Comparison of ENCODE assay signal across 1 cellular context in the genomic region with DNA sequence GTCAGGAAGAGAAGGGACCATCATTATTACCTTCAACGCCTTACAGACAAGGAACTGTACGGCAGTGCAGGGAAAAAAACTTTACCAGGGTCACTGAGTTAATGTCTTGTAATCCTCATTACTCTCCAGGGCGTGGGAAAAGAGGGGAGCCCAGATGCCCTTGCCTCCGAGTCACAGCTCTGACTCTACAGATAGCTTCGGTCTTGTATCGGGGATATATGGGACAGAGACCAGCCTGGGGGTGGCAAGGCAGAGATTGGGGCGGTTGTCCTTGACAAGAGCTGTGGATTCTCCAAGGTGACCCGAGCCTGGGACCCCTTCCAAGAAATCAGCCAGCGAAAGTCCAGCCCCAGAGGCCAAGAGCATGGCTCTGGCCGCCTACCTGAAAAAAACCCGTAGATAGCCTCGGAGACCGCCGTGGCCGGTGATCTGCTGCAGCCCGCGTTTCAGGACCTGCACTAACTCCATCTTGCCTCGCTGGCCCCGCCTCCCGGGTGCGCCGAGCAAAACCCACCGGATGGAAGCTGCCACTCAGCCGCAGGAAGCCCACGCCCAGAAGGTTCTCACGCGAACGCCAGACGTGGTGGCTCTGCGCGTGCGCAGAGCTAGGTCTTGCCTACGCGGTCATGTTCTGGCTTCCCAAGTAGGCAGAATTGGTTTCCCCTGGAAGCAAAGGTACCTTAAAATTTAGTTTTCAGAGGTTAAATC.
A peak's percentile ranks its signal among the peaks of the same experiment; 100 is the strongest.
TF ChIP-seq lines count a peak whose summit lies in the region.

A gene (minus strand): TSS at position 485 of the 708 bp plus-strand sequence. CDS start 17 bp downstream, at position 468.

TF ChIP-seq in HepG2, 621 proteins besides CTCF, POLR2A, EP300 and RAD21 (continued from another document and continues in another):
- TF ChIP-seq, protein P1, sequence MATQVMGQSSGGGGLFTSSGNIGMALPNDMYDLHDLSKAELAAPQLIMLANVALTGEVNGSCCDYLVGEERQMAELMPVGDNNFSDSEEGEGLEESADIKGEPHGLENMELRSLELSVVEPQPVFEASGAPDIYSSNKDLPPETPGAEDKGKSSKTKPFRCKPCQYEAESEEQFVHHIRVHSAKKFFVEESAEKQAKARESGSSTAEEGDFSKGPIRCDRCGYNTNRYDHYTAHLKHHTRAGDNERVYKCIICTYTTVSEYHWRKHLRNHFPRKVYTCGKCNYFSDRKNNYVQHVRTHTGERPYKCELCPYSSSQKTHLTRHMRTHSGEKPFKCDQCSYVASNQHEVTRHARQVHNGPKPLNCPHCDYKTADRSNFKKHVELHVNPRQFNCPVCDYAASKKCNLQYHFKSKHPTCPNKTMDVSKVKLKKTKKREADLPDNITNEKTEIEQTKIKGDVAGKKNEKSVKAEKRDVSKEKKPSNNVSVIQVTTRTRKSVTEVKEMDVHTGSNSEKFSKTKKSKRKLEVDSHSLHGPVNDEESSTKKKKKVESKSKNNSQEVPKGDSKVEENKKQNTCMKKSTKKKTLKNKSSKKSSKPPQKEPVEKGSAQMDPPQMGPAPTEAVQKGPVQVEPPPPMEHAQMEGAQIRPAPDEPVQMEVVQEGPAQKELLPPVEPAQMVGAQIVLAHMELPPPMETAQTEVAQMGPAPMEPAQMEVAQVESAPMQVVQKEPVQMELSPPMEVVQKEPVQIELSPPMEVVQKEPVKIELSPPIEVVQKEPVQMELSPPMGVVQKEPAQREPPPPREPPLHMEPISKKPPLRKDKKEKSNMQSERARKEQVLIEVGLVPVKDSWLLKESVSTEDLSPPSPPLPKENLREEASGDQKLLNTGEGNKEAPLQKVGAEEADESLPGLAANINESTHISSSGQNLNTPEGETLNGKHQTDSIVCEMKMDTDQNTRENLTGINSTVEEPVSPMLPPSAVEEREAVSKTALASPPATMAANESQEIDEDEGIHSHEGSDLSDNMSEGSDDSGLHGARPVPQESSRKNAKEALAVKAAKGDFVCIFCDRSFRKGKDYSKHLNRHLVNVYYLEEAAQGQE (IDR thresholded peaks at IDR 0.05; ENCODE audit: borderline replicate concordance in 1 of 2, low read depth in 1 of 2, low read length in 2 of 2): 0 out of 4 replicates have a peak, but pooled peaks of 1 of the 2 experiments have one; percentile 53
- TF ChIP-seq ZNF607 (CRISPR knock-in tag; IDR thresholded peaks at IDR 0.05; ENCODE audit: borderline replicate concordance): peak; percentile 75; the same call in 1 of the 2 replicates
- TF ChIP-seq ZNF232 (CRISPR knock-in tag; IDR thresholded peaks at IDR 0.05; ENCODE audit: borderline replicate concordance): peak; percentile 57; the same call in 1 of the 2 replicates
- no peak for TF ChIP-seq JUND (CRISPR knock-in tag; IDR thresholded peaks at IDR 0.05)
- TF ChIP-seq RORA (CRISPR knock-in tag; IDR thresholded peaks at IDR 0.05): no peak
- TF ChIP-seq TARDBP (CRISPR knock-in tag; IDR thresholded peaks at IDR 0.05): peak; percentile 68; the same call in 1 of the 2 replicates
- TF ChIP-seq, protein P2, sequence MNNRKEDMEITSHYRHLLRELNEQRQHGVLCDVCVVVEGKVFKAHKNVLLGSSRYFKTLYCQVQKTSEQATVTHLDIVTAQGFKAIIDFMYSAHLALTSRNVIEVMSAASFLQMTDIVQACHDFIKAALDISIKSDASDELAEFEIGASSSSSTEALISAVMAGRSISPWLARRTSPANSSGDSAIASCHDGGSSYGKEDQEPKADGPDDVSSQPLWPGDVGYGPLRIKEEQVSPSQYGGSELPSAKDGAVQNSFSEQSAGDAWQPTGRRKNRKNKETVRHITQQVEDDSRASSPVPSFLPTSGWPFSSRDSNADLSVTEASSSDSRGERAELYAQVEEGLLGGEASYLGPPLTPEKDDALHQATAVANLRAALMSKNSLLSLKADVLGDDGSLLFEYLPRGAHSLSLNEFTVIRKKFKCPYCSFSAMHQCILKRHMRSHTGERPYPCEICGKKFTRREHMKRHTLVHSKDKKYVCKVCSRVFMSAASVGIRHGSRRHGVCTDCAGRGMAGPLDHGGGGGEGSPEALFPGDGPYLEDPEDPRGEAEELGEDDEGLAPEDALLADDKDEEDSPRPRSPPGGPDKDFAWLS (CRISPR knock-in tag; IDR thresholded peaks at IDR 0.05; ENCODE audit: borderline replicate concordance): no peak
- TF ChIP-seq, protein P3, sequence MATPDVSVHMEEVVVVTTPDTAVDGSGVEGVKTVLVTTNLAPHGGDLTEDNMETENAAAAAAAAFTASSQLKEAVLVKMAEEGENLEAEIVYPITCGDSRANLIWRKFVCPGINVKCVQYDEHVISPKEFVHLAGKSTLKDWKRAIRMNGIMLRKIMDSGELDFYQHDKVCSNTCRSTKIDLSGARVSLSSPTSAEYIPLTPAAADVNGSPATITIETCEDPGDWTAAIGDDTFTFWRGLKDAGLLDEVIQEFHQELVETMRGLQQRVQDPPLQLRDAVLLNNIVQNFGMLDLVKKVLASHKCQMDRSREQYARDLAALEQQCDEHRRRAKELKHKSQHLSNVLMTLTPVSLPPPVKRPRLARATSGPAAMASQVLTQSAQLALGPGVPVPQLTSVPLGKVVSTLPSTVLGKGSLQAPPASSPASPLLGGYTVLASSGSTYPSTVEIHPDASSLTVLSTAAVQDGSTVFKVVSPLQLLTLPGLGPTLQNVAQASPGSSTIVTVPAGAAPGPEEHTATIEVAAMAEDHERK (CRISPR knock-in tag; IDR thresholded peaks at IDR 0.05; ENCODE audit: low read depth): 0 out of 2 replicates have a peak, but pooled peaks have one; percentile 24
- TF ChIP-seq, protein P4, sequence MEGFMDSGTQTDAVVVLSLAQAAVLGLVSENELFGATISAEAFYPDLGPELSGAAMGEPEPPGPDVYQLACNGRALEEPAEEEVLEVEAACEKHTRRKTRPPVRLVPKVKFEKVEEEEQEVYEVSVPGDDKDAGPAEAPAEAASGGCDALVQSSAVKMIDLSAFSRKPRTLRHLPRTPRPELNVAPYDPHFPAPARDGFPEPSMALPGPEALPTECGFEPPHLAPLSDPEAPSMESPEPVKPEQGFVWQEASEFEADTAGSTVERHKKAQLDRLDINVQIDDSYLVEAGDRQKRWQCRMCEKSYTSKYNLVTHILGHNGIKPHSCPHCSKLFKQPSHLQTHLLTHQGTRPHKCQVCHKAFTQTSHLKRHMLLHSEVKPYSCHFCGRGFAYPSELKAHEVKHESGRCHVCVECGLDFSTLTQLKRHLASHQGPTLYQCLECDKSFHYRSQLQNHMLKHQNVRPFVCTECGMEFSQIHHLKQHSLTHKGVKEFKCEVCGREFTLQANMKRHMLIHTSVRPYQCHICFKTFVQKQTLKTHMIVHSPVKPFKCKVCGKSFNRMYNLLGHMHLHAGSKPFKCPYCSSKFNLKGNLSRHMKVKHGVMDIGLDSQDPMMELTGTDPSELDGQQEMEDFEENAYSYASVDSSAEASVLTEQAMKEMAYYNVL (CRISPR knock-in tag; IDR thresholded peaks at IDR 0.05; ENCODE audit: borderline replicate concordance): peak; percentile 85
- TF ChIP-seq, protein P5, sequence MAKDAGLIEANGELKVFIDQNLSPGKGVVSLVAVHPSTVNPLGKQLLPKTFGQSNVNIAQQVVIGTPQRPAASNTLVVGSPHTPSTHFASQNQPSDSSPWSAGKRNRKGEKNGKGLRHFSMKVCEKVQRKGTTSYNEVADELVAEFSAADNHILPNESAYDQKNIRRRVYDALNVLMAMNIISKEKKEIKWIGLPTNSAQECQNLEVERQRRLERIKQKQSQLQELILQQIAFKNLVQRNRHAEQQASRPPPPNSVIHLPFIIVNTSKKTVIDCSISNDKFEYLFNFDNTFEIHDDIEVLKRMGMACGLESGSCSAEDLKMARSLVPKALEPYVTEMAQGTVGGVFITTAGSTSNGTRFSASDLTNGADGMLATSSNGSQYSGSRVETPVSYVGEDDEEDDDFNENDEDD (CRISPR knock-in tag; IDR thresholded peaks at IDR 0.05; ENCODE audit: borderline replicate concordance): peak; percentile 68; the same call in 1 of the 2 replicates
- no peak; the same call in 1 of the 2 replicates for TF ChIP-seq ZNF841 (CRISPR knock-in tag; IDR thresholded peaks at IDR 0.05; ENCODE audit: borderline replicate concordance)
- TF ChIP-seq ZNF33A (CRISPR knock-in tag; IDR thresholded peaks at IDR 0.05; ENCODE audit: borderline replicate concordance): 0 out of 2 replicates have a peak, but pooled peaks have one; percentile 81
- TF ChIP-seq, protein P6, sequence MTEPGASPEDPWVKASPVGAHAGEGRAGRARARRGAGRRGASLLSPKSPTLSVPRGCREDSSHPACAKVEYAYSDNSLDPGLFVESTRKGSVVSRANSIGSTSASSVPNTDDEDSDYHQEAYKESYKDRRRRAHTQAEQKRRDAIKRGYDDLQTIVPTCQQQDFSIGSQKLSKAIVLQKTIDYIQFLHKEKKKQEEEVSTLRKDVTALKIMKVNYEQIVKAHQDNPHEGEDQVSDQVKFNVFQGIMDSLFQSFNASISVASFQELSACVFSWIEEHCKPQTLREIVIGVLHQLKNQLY (CRISPR knock-in tag; IDR thresholded peaks at IDR 0.05): no peak
- TF ChIP-seq ZNF75D (CRISPR knock-in tag; IDR thresholded peaks at IDR 0.05; ENCODE audit: borderline replicate concordance): no peak
- TF ChIP-seq, protein P7, sequence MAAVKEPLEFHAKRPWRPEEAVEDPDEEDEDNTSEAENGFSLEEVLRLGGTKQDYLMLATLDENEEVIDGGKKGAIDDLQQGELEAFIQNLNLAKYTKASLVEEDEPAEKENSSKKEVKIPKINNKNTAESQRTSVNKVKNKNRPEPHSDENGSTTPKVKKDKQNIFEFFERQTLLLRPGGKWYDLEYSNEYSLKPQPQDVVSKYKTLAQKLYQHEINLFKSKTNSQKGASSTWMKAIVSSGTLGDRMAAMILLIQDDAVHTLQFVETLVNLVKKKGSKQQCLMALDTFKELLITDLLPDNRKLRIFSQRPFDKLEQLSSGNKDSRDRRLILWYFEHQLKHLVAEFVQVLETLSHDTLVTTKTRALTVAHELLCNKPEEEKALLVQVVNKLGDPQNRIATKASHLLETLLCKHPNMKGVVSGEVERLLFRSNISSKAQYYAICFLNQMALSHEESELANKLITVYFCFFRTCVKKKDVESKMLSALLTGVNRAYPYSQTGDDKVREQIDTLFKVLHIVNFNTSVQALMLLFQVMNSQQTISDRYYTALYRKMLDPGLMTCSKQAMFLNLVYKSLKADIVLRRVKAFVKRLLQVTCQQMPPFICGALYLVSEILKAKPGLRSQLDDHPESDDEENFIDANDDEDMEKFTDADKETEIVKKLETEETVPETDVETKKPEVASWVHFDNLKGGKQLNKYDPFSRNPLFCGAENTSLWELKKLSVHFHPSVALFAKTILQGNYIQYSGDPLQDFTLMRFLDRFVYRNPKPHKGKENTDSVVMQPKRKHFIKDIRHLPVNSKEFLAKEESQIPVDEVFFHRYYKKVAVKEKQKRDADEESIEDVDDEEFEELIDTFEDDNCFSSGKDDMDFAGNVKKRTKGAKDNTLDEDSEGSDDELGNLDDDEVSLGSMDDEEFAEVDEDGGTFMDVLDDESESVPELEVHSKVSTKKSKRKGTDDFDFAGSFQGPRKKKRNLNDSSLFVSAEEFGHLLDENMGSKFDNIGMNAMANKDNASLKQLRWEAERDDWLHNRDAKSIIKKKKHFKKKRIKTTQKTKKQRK (IDR thresholded peaks at IDR 0.05; ENCODE audit: low read length): no peak
- TF ChIP-seq, protein P8, sequence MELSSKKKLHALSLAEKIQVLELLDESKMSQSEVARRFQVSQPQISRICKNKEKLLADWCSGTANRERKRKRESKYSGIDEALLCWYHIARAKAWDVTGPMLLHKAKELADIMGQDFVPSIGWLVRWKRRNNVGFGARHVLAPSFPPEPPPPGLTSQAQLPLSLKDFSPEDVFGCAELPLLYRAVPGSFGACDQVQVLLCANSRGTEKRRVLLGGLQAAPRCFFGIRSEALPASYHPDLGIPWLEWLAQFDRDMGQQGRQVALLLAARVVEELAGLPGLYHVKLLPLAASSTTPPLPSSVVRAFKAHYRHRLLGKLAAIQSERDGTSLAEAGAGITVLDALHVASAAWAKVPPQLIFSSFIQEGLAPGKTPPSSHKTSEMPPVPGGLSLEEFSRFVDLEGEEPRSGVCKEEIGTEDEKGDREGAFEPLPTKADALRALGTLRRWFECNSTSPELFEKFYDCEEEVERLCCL (CRISPR knock-in tag; IDR thresholded peaks at IDR 0.05; ENCODE audit: borderline replicate concordance): no peak
- no peak for TF ChIP-seq NBN (conservative IDR thresholded peaks at IDR 0.05)
- TF ChIP-seq PPARG (CRISPR knock-in tag; conservative IDR thresholded peaks at IDR 0.05): peak; percentile 35
- TF ChIP-seq ZNF564 (CRISPR knock-in tag; IDR thresholded peaks at IDR 0.05): peak; percentile 37; the same call in 1 of the 2 replicates
- no peak for TF ChIP-seq ZKSCAN5 (CRISPR knock-in tag; IDR thresholded peaks at IDR 0.05)
- no peak for TF ChIP-seq EED (CRISPR knock-in tag; IDR thresholded peaks at IDR 0.05)
- TF ChIP-seq, protein P9, sequence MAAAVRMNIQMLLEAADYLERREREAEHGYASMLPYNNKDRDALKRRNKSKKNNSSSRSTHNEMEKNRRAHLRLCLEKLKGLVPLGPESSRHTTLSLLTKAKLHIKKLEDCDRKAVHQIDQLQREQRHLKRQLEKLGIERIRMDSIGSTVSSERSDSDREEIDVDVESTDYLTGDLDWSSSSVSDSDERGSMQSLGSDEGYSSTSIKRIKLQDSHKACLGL (CRISPR knock-in tag; IDR thresholded peaks at IDR 0.05): peak; percentile 76
- TF ChIP-seq ZNF550 (CRISPR knock-in tag; IDR thresholded peaks at IDR 0.05; ENCODE audit: borderline replicate concordance): no peak
- TF ChIP-seq, protein P10, sequence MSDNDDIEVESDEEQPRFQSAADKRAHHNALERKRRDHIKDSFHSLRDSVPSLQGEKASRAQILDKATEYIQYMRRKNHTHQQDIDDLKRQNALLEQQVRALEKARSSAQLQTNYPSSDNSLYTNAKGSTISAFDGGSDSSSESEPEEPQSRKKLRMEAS (IDR thresholded peaks at IDR 0.05): peak; percentile 83
- no peak for TF ChIP-seq ZNF326 (CRISPR knock-in tag; IDR thresholded peaks at IDR 0.05; ENCODE audit: borderline replicate concordance)
- TF ChIP-seq SP4 (CRISPR knock-in tag; IDR thresholded peaks at IDR 0.05): peak; percentile 93
- TF ChIP-seq MIER2 (CRISPR knock-in tag; IDR thresholded peaks at IDR 0.05): peak; percentile 79; the same call in 1 of the 2 replicates
- no peak for TF ChIP-seq RBM22 (optimal IDR thresholded peaks at IDR 0.05; ENCODE audit: low read length)
- no peak for TF ChIP-seq ZNF569 (CRISPR knock-in tag; IDR thresholded peaks at IDR 0.05; ENCODE audit: borderline replicate concordance)
- peak; percentile 69; the same call in 1 of the 2 replicates for TF ChIP-seq PHF21A (CRISPR knock-in tag; IDR thresholded peaks at IDR 0.05)
- TF ChIP-seq ZNF780A (CRISPR knock-in tag; IDR thresholded peaks at IDR 0.05): no peak
- TF ChIP-seq, protein P11, sequence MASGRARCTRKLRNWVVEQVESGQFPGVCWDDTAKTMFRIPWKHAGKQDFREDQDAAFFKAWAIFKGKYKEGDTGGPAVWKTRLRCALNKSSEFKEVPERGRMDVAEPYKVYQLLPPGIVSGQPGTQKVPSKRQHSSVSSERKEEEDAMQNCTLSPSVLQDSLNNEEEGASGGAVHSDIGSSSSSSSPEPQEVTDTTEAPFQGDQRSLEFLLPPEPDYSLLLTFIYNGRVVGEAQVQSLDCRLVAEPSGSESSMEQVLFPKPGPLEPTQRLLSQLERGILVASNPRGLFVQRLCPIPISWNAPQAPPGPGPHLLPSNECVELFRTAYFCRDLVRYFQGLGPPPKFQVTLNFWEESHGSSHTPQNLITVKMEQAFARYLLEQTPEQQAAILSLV (CRISPR knock-in tag; IDR thresholded peaks at IDR 0.05; ENCODE audit: borderline replicate concordance): peak; percentile 53; the same call in 1 of the 2 replicates
- TF ChIP-seq DPF2 (CRISPR knock-in tag; IDR thresholded peaks at IDR 0.05; ENCODE audit: borderline replicate concordance, low read depth): no peak
- peak; percentile 70; the same call in 1 of the 2 replicates for TF ChIP-seq ZNF772 (CRISPR knock-in tag; IDR thresholded peaks at IDR 0.05)
